Comparison of ENCODE assay signal across 16 cellular contexts in the genomic region with DNA sequence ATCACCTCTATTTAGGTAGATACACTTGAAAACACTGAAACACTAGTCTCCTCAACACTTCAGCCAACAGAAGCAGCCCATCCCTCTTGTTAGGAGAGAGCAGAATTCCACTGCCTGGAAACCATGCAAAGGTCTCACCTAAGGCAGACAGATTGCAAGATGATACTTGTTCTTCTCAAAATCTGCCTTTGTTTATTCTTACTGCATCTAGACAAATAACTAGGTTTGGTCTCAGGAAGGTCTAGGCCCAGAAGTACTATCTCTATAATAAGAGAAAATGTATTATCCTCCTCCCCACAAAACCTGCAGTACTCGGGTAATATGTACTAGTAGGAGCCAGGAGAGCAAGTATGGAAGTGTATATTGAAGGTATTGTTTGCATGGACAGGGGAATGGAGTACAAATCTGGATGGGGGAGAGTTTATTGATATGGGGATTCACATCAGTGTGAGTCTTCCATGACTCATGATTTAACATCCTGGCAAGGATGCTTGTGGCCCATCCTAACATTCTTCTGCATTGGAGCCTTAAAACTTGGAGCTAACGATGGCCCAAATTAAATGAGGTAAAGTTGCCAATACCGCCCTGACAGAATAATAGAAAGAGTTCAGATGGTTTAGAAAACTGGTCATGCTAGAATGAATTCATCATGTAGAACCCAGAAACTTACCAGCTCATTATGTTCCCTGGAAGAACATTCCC.
DNase-seq lines count a peak whose midpoint lies in the region; ATAC-seq and TF ChIP-seq lines count a peak whose summit lies in the region.
"Had no signal": no experiment of that assay in that cellular context is flagged by ENCODE, and none has a peak within 500 bp of the region (broad histone marks: within the 10 kb centered on the region; RNA-seq: fewer than 3 reads in every experiment).

No MANE protein-coding gene starts in this region.

- CTCF ChIA-PET in AG04450 (lab: Charles Lee) = interaction anchor here (1.1 kb wide), 1 partner anchor 18 kb away, joined by 3 read pairs; no protein-coding TSS in a partner anchor

- peaks cover 26% of the 10 kb centered on the region for H3K4me1 ChIP-seq in foreskin keratinocyte
- H3K4me1 ChIP-seq: esophagus muscularis mucosa, left ventricle myocardium inferior had no signal

- TF ChIP-seq CTCF in AG04450 (IDR thresholded peaks at IDR 0.05; ENCODE audit: low read depth, low read length) (no peak), foreskin keratinocyte (conservative IDR thresholded peaks at IDR 0.05) (no peak)

- DNase-seq in AG04450 (ENCODE audit: low read depth, low spot score) = peak; percentile 21
- DNase-seq in HCEC 1CT = peak; percentile 69
- peak; percentile 71 for DNase-seq in astrocyte of the hippocampus (ENCODE audit: low read depth, low spot score)
- DNase-seq in foreskin keratinocyte = peak; percentile 67 to 87
- DNase-seq in G401 (ENCODE audit: low spot score) = no peak
- DNase-seq in activated CD8-positive, alpha-beta memory T cell treated with anti-CD3 and anti-CD28 coated beads, Interleukin-2, amount 50 U/mL, for 48 hours = no peak
- no peak for DNase-seq in NCI-H774 (lab: John Stamatoyannopoulos, UW)
- DNase-seq: ACHN; activated CD4-positive, alpha-beta memory T cell treated with anti-CD3 and anti-CD28 coated beads, Interleukin-2, amount 10 ng/mL, durations not matched to agents 7 days and 5 days; left ventricle myocardium inferior; NCI-H2029 treated with DMSO at 0.1 percent for 48 hours; NCI-H748 treated with DMSO at 0.1 percent for 48 hours; posterior cingulate gyrus; stimulated activated naive B cell treated with anti-CD40 and anti-IgM and Interleukin-4, amounts not matched to agents 10 μg/mL and 1 μg/mL and 100 μg/mL, for 72 hours had no signal

- no peak overlapping the region for H3K4me3 ChIP-seq in AG04450 (ENCODE audit: low read depth, low read length)
- H3K4me3 ChIP-seq: esophagus muscularis mucosa, left ventricle myocardium inferior had no signal

- H3K27ac ChIP-seq in AG04450 (ENCODE audit: low read depth, low read length) = no peak overlapping the region
- no peak overlapping the region for H3K27ac ChIP-seq in foreskin keratinocyte
- H3K27ac ChIP-seq: esophagus muscularis mucosa, left ventricle myocardium inferior had no signal

- POLR2A ChIA-PET in AG04450 (lab: Yijun Ruan, JAX) = no interaction called here

- in situ Hi-C loops in G401 (cut with HindIII; ENCODE audit: low sequenced_read_pairs) = no loop called here

- ATAC-seq in foreskin keratinocyte (peak; percentile 89), GM21381 (IDR thresholded peaks at IDR 0.05; ENCODE audit: unreplicated experiment) (no peak)
- ATAC-seq: stimulated activated naive B cell treated with anti-CD40 and anti-IgM and Interleukin-4, amounts not matched to agents 10 μg/mL and 1 μg/mL and 100 μg/mL, for 72 hours had no signal

- H3K9me3 ChIP-seq in AG04450 (ENCODE audit: control insufficient read depth, insufficient read depth, low read length) = peaks cover 5% of the 10 kb centered on the region; the same call in 1 of the 2 replicates
- H3K9me3 ChIP-seq: esophagus muscularis mucosa, left ventricle myocardium inferior had no signal

- no peaks in the 10 kb centered on the region for H3K27me3 ChIP-seq in AG04450 (ENCODE audit: control insufficient read depth, insufficient read depth, low read length)
- H3K27me3 ChIP-seq in foreskin keratinocyte = no peaks in the 10 kb centered on the region
- H3K27me3 ChIP-seq: esophagus muscularis mucosa had no signal

Comparison
In these comparisons a context has a peak if more than half of its experiments do, and no peak if none do; other contexts are left out.
1. DNase-seq: peak in AG04450 (single experiment), HCEC 1CT (single experiment), astrocyte of the hippocampus (single experiment) and foreskin keratinocyte (2 of 2); none in G401 (single experiment), activated CD8-positive, alpha-beta memory T cell treated with anti-CD3 and anti-CD28 coated beads, Interleukin-2, amount 50 U/mL, for 48 hours (single experiment) and NCI-H774 (single experiment).